Comparison of ENCODE assay signal across 12 cellular contexts in genomic region chr22:46115388-46115678, GRCh38. TPM values are rescaled to one million over a fixed set of nuclear protein-coding genes. Genes with fewer than 3 reads are reported as not detected.
DNase-seq lines count a peak whose midpoint lies in the region; ATAC-seq and TF ChIP-seq lines count a peak whose summit lies in the region.
"Had no signal": no experiment of that assay in that cellular context is flagged by ENCODE, and none has a peak within 500 bp of the region (broad histone marks: within the 10 kb centered on the region; RNA-seq: fewer than 3 reads in every experiment).

No MANE protein-coding gene starts in this region.

- H3K36me3 ChIP-seq in skeletal muscle tissue (ENCODE audit: control insufficient read depth in 3 of 3, insufficient read depth in 3 of 3, low read length in 3 of 3): peaks cover 12 to 23% (median 21%) of the 10 kb centered on the region in 3 donors
- H3K36me3 ChIP-seq in effector memory CD4-positive, alpha-beta T cell (ENCODE audit: control insufficient read depth, insufficient read depth, low read length): peaks cover 5% of the 10 kb centered on the region

- POLR2A ChIA-PET in AG04450 (lab: Yijun Ruan, JAX) (interaction anchor here (4.4 kb wide), 1 partner anchor 108 kb away, joined by 24 read pairs; no protein-coding TSS in a partner anchor), RWPE1 (lab: Yijun Ruan, JAX; ENCODE audit: low non-redundant PET) (no interaction called here)

- H3K9me3 ChIP-seq in AG04450 (ENCODE audit: control insufficient read depth, insufficient read depth, low read length) (no peaks in the 10 kb centered on the region; the same call in 1 of the 2 replicates), skeletal muscle tissue (ENCODE audit: control insufficient read depth in 3 of 3, low read length in 3 of 3) (no peaks in the 10 kb centered on the region)
- no peaks in the 10 kb centered on the region for H3K9me3 ChIP-seq in effector memory CD4-positive, alpha-beta T cell (ENCODE audit: control insufficient read depth, low read length)

- DNase-seq in AG04450 (ENCODE audit: low read depth, low spot score) (no peak), RWPE1 (ENCODE audit: low spot score) (no peak), fibroblast of gingiva (ENCODE audit: low read depth) (peak; percentile 35)
- no peak for DNase-seq in effector memory CD4-positive, alpha-beta T cell
- no peak for DNase-seq in activated CD4-positive, alpha-beta T cell treated with anti-CD3 and anti-CD28 coated beads for 48 hours
- DNase-seq in activated CD4-positive, alpha-beta T cell treated with anti-CD3 and anti-CD28 coated beads, Interleukin-2, amount 50 U/mL, for 48 hours: no peak
- DNase-seq: activated CD8-positive, alpha-beta T cell treated with anti-CD3 and anti-CD28 coated beads, Interleukin-2, amount 10 ng/mL, durations not matched to agents 7 days and 5 days; activated naive CD4-positive, alpha-beta T cell; NCI-H146; NCI-H510A treated with DMSO at 0.1 percent for 48 hours had no signal

- CTCF ChIA-PET in AG04450 (lab: Charles Lee) (interaction anchor here (3.6 to 5.7 kb wide), 2 partner anchors 108 to 120 kb away, joined by 40 to 91 read pairs; no protein-coding TSS in a partner anchor), RWPE1 (lab: Yijun Ruan, JAX) (interaction anchor here (1.1 kb wide), 1 partner anchor 109 kb away, joined by 3 read pairs; no protein-coding TSS in a partner anchor)

- H3K9ac ChIP-seq in skeletal muscle tissue (ENCODE audit: low read depth in 1 of 3, low read length in 3 of 3): peak overlapping the region in 1 of 3 donors; percentile 45

- H3K4me3 ChIP-seq in AG04450 (ENCODE audit: low read depth, low read length): no peak overlapping the region
- no peak overlapping the region for H3K4me3 ChIP-seq in skeletal muscle tissue (ENCODE audit: low read length in 3 of 3)
- no peak overlapping the region for H3K4me3 ChIP-seq in effector memory CD4-positive, alpha-beta T cell (ENCODE audit: insufficient read depth, low read depth, low read length, poor library complexity, severe bottlenecking)

- H3K27me3 ChIP-seq in AG04450 (ENCODE audit: control insufficient read depth, insufficient read depth, low read length) (no peaks in the 10 kb centered on the region), skeletal muscle tissue (ENCODE audit: control insufficient read depth in 3 of 3, insufficient read depth in 3 of 3, low read length in 3 of 3) (no peaks in the 10 kb centered on the region)
- H3K27me3 ChIP-seq in effector memory CD4-positive, alpha-beta T cell (replicated peaks; ENCODE audit: control insufficient read depth, insufficient read depth, low read length, poor library complexity, severe bottlenecking): no peaks in the 10 kb centered on the region

- no peak for TF ChIP-seq CTCF in AG04450 (IDR thresholded peaks at IDR 0.05; ENCODE audit: low read depth, low read length)
- TF ChIP-seq CTCF in RWPE1 (conservative IDR thresholded peaks at IDR 0.05; ENCODE audit: low read depth): no peak

- H3K27ac ChIP-seq in AG04450 (ENCODE audit: low read depth, low read length): peak overlapping the region; percentile 57
- H3K27ac ChIP-seq in RWPE1: peak overlapping the region; percentile 99
- peak overlapping the region; percentile 51 for H3K27ac ChIP-seq in skeletal muscle tissue (ENCODE audit: low read depth, low read length)
- no peak overlapping the region for H3K27ac ChIP-seq in effector memory CD4-positive, alpha-beta T cell (ENCODE audit: insufficient read depth, low read length, poor library complexity, severe bottlenecking)

- peaks cover 57 to 71% (median 63%) of the 10 kb centered on the region in 3 donors for H3K4me1 ChIP-seq in skeletal muscle tissue (ENCODE audit: control insufficient read depth in 3 of 3, insufficient read depth in 3 of 3, low read length in 3 of 3)
- H3K4me1 ChIP-seq in effector memory CD4-positive, alpha-beta T cell (ENCODE audit: control insufficient read depth, insufficient read depth, low read length, poor library complexity, severe bottlenecking): peaks cover 6% of the 10 kb centered on the region

- ATAC-seq in HG02840 (IDR thresholded peaks at IDR 0.05; ENCODE audit: low FRiP score, unreplicated experiment): no peak
- ATAC-seq: activated CD8-positive, alpha-beta T cell treated with anti-CD3 and anti-CD28 coated beads, Interleukin-2, amount 10 ng/mL, durations not matched to agents 7 days and 5 days had no signal

RNA-seq across cellular contexts. Expression of gene PPARA, which starts 35.0 kb away (rescaled TPM):
- polyA plus RNA-seq in AG04450 (2011; rRNA removed): 8.5 and 10.4 TPM in 2 replicates
- polyA minus RNA-seq in AG04450 (2011; rRNA and poly(A)+ RNA removed): 11.5 and 14.1 TPM in 2 replicates
- 18.8 TPM for total RNA-seq in skeletal muscle tissue
